In the genomic region with DNA sequence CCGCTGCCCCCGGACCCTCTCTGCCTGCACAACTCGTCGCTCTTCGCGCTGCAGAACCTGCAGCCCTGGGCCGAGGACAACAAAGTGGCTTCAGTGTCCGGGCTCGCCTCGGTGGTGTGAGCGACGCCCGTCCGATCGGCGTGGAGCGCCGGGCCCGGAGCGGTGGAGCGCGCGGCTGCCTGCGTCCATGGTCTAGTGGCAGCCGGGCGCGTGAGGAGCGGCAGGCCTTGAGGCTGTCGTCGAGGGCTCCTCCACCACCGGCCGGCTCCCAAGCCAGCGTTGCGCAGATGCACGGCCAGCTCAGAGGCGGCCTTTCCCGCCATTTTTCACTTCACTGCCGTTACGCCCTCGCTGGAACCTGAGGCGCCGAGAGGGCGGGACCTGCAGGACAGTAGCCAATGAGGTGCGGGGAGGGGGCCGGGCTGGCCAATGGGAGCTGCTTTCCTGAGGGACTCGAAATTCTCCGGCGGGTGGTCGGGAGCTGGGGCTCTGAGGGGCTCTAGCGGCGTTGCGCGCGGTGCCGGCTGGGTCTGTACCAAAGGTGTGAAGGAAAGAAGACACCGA, we compare ENCODE assay signal across 8 cellular contexts. TPM values are rescaled to one million over a fixed set of nuclear protein-coding genes. Genes with fewer than 3 reads are reported as not detected.
DNase-seq lines count a peak whose midpoint lies in the region; ATAC-seq and TF ChIP-seq lines count a peak whose summit lies in the region.

No MANE protein-coding gene starts in this region.

- H3K4me3 ChIP-seq in upper lobe of right lung (peak overlapping the region; percentile 38), OCI-LY7 (ENCODE audit: low read depth, low read length, poor library complexity, severe bottlenecking) (no peak overlapping the region)

- H3K4me3 Mint-ChIP-seq in activated T-helper 2 cell treated with anti-CD3 and anti-CD28 coated beads, Interferon-gamma antibody, Interleukin-2, Interleukin-4, amounts not matched to agents 10 μg/mL and 5 μg/mL and 100 μg/mL, durations not matched to agents 14 hours and 24 hours and 36 hours (ENCODE audit: low read depth), result peak overlapping the region; percentile 68

- H3K9me3 ChIP-seq in upper lobe of right lung (no peaks in the 10 kb centered on the region), OCI-LY7 (ENCODE audit: low read length) (no peaks in the 10 kb centered on the region)

- DNase-seq in DMS53 (lab: John Stamatoyannopoulos, UW), result peak; percentile 87
- DNase-seq in HUDEP-2 (lab: John Stamatoyannopoulos, UW; ENCODE audit: unreplicated experiment in 76 of 76), result peak in 74 of 76 experiments; percentile 26 to 91 (median 83)
- peak; percentile 65 for DNase-seq in activated T-helper 2 cell treated with anti-CD3 and anti-CD28 coated beads, Interferon-gamma antibody, Interleukin-2, Interleukin-4, amounts not matched to agents 10 μg/mL and 5 μg/mL and 100 μg/mL, durations not matched to agents 14 hours and 24 hours and 36 hours (ENCODE audit: low spot score)
- peak in 41 of 42 donors; percentile 27 to 78 (median 62) for DNase-seq in head of caudate nucleus
- DNase-seq in posterior cingulate gyrus, result peak in 6 of 10 donors; percentile 27 to 92 (median 68)
- DNase-seq in upper lobe of right lung, result peak; percentile 83
- no peak for DNase-seq in OCI-LY7 (ENCODE audit: low spot score)
- no peak for DNase-seq in NCI-H2107 treated with DMSO at 0.1 percent for 48 hours (lab: John Stamatoyannopoulos, UW; ENCODE audit: unreplicated experiment)

- H3K27ac ChIP-seq in upper lobe of right lung (no peak overlapping the region), OCI-LY7 (ENCODE audit: low read depth, low read length, poor library complexity, severe bottlenecking) (no peak overlapping the region)

- H3K4me1 Mint-ChIP-seq in activated T-helper 2 cell treated with anti-CD3 and anti-CD28 coated beads, Interferon-gamma antibody, Interleukin-2, Interleukin-4, amounts not matched to agents 10 μg/mL and 5 μg/mL and 100 μg/mL, durations not matched to agents 14 hours and 24 hours and 36 hours (ENCODE audit: low read depth), result peaks cover 14% of the 10 kb centered on the region

- peaks cover 59% of the 10 kb centered on the region for H3K27me3 Mint-ChIP-seq in activated T-helper 2 cell treated with anti-CD3 and anti-CD28 coated beads, Interferon-gamma antibody, Interleukin-2, Interleukin-4, amounts not matched to agents 10 μg/mL and 5 μg/mL and 100 μg/mL, durations not matched to agents 14 hours and 24 hours and 36 hours (ENCODE audit: low read depth)

- CTCF ChIA-PET in OCI-LY7 (lab: Charles Lee; ENCODE audit: unreplicated experiment), result no interaction called here

- no peaks in the 10 kb centered on the region for H3K9me2 ChIP-seq in OCI-LY7 (ENCODE audit: insufficient read depth, low read length)

- H3K4me1 ChIP-seq in upper lobe of right lung (peaks cover 14% of the 10 kb centered on the region), OCI-LY7 (ENCODE audit: insufficient read depth, low read length, poor library complexity, severe bottlenecking) (no peaks in the 10 kb centered on the region)

- peak; percentile 82 for ATAC-seq in upper lobe of right lung

- POLR2A ChIA-PET in OCI-LY7 (lab: Charles Lee), result no interaction called here

- no peaks in the 10 kb centered on the region for H3K9me3 Mint-ChIP-seq in activated T-helper 2 cell treated with anti-CD3 and anti-CD28 coated beads, Interferon-gamma antibody, Interleukin-2, Interleukin-4, amounts not matched to agents 10 μg/mL and 5 μg/mL and 100 μg/mL, durations not matched to agents 14 hours and 24 hours and 36 hours

- H3K36me3 Mint-ChIP-seq in activated T-helper 2 cell treated with anti-CD3 and anti-CD28 coated beads, Interferon-gamma antibody, Interleukin-2, Interleukin-4, amounts not matched to agents 10 μg/mL and 5 μg/mL and 100 μg/mL, durations not matched to agents 14 hours and 24 hours and 36 hours (ENCODE audit: low read depth), result peaks cover 14% of the 10 kb centered on the region

- H3K4me2 ChIP-seq in OCI-LY7 (ENCODE audit: low read length), result no peak overlapping the region

- H3K27me3 ChIP-seq in upper lobe of right lung, result peaks cover 94% of the 10 kb centered on the region

- no peak overlapping the region for H3K27ac Mint-ChIP-seq in activated T-helper 2 cell treated with anti-CD3 and anti-CD28 coated beads, Interferon-gamma antibody, Interleukin-2, Interleukin-4, amounts not matched to agents 10 μg/mL and 5 μg/mL and 100 μg/mL, durations not matched to agents 14 hours and 24 hours and 36 hours

- intact Hi-C loops in activated T-helper 2 cell treated with anti-CD3 and anti-CD28 coated beads, Interferon-gamma antibody, Interleukin-2, Interleukin-4, amounts not matched to agents 10 μg/mL and 5 μg/mL and 100 μg/mL, durations not matched to agents 14 hours and 24 hours and 36 hours (cut with micrococcal nuclease), result no loop called here
- intact Hi-C loops in head of caudate nucleus (cut with DNase I), result no loop called here
- intact Hi-C loops in posterior cingulate gyrus (cut with DNase I), result no loop called here
- intact Hi-C loops in upper lobe of right lung (cut with DNase I), result no loop called here
- intact Hi-C loops in OCI-LY7 (cut with micrococcal nuclease; ENCODE audit: unreplicated experiment), result no loop called here

- H3K36me3 ChIP-seq in upper lobe of right lung (no peaks in the 10 kb centered on the region), OCI-LY7 (ENCODE audit: insufficient read depth, low read length) (no peaks in the 10 kb centered on the region)

- BruUV-seq in OCI-LY7 (replicated peaks; lab: Mats Ljungman, UMichigan), result no TSS peak

- H4K20me1 ChIP-seq in OCI-LY7 (ENCODE audit: insufficient read depth, low read length), result no peaks in the 10 kb centered on the region

- H2AFZ ChIP-seq in OCI-LY7 (ENCODE audit: low read length), result no peak overlapping the region

- no peaks in the 10 kb centered on the region for H3K79me2 ChIP-seq in OCI-LY7 (ENCODE audit: insufficient read depth, low read depth, low read length)

- TF ChIP-seq CTCF in upper lobe of right lung (IDR thresholded peaks at IDR 0.05) (no peak), OCI-LY7 (conservative IDR thresholded peaks at IDR 0.05; ENCODE audit: low read length) (no peak)

RNA-seq across cellular contexts. Expression of a gene that starts 1.9 kb away (rescaled TPM):
- total RNA-seq in activated T-helper 2 cell treated with anti-CD3 and anti-CD28 coated beads, Interferon-gamma antibody, Interleukin-2, Interleukin-4, amounts not matched to agents 10 μg/mL and 5 μg/mL and 100 μg/mL, durations not matched to agents 14 hours and 24 hours and 36 hours, result 0.82 and 0.92 TPM in 2 replicates
- total RNA-seq in upper lobe of right lung (not detected), OCI-LY7 (2022) (not detected in 2 replicates)
- not detected in 2 replicates for total RNA-seq in OCI-LY7 (2014; rRNA removed; shearing (Covaris generic))

RNA-seq across cellular contexts. Expression of a gene that starts 8.7 kb away (rescaled TPM):
- 36.5 and 39.7 TPM in 2 replicates for total RNA-seq in activated T-helper 2 cell treated with anti-CD3 and anti-CD28 coated beads, Interferon-gamma antibody, Interleukin-2, Interleukin-4, amounts not matched to agents 10 μg/mL and 5 μg/mL and 100 μg/mL, durations not matched to agents 14 hours and 24 hours and 36 hours
- total RNA-seq in upper lobe of right lung, result 30.1 TPM
- 9.9 and 16.7 TPM in 2 replicates for total RNA-seq in OCI-LY7 (2014; rRNA removed; shearing (Covaris generic))
- total RNA-seq in OCI-LY7 (2022), result 15.9 and 21.5 TPM in 2 replicates

RNA-seq across cellular contexts. Expression of a gene that starts 9.9 kb away (rescaled TPM):
- total RNA-seq in activated T-helper 2 cell treated with anti-CD3 and anti-CD28 coated beads, Interferon-gamma antibody, Interleukin-2, Interleukin-4, amounts not matched to agents 10 μg/mL and 5 μg/mL and 100 μg/mL, durations not matched to agents 14 hours and 24 hours and 36 hours, result 0.39 and 0.94 TPM in 2 replicates
- total RNA-seq in upper lobe of right lung (not detected), OCI-LY7 (2022) (0.76 and 1.8 TPM in 2 replicates)
- total RNA-seq in OCI-LY7 (2014; rRNA removed; shearing (Covaris generic)), result 0.32 and 0.54 TPM in 2 replicates

RNA-seq across cellular contexts. Expression of a gene that starts 13.4 kb away (rescaled TPM):
- total RNA-seq in activated T-helper 2 cell treated with anti-CD3 and anti-CD28 coated beads, Interferon-gamma antibody, Interleukin-2, Interleukin-4, amounts not matched to agents 10 μg/mL and 5 μg/mL and 100 μg/mL, durations not matched to agents 14 hours and 24 hours and 36 hours, result 155 TPM in 2 replicates
- 119 TPM for total RNA-seq in upper lobe of right lung
- total RNA-seq in OCI-LY7 (2014; rRNA removed; shearing (Covaris generic)), result 163 and 188 TPM in 2 replicates
- total RNA-seq in OCI-LY7 (2022), result 121 and 122 TPM in 2 replicates

RNA-seq across cellular contexts. Expression of a gene that starts 13.6 kb away (rescaled TPM):
- 61.5 and 64.1 TPM in 2 replicates for total RNA-seq in activated T-helper 2 cell treated with anti-CD3 and anti-CD28 coated beads, Interferon-gamma antibody, Interleukin-2, Interleukin-4, amounts not matched to agents 10 μg/mL and 5 μg/mL and 100 μg/mL, durations not matched to agents 14 hours and 24 hours and 36 hours
- total RNA-seq in upper lobe of right lung (31.4 TPM), OCI-LY7 (2022) (50.7 and 59.4 TPM in 2 replicates)
- 54.8 and 60.4 TPM in 2 replicates for total RNA-seq in OCI-LY7 (2014; rRNA removed; shearing (Covaris generic))

Comparison
In these comparisons a context has a peak if more than half of its experiments do, and no peak if none do; other contexts are left out.
1. DNase-seq: peak in DMS53 (single experiment), HUDEP-2 (74 of 76), activated T-helper 2 cell treated with anti-CD3 and anti-CD28 coated beads, Interferon-gamma antibody, Interleukin-2, Interleukin-4, amounts not matched to agents 10 μg/mL and 5 μg/mL and 100 μg/mL, durations not matched to agents 14 hours and 24 hours and 36 hours (single experiment), head of caudate nucleus (41 of 42), posterior cingulate gyrus (6 of 10) and upper lobe of right lung (single experiment); none in OCI-LY7 (single experiment) and NCI-H2107 treated with DMSO at 0.1 percent for 48 hours (single experiment).